In genomic region chr20:52991783-52992182, GRCh38 we compare ENCODE assay signal across 1 cellular context.
TF ChIP-seq lines count a peak whose summit lies in the region.

No MANE protein-coding gene starts in this region.

TF ChIP-seq in GM12878, 131 proteins besides CTCF, POLR2A, EP300 and RAD21:
- TF ChIP-seq SIX5 (IDR thresholded peaks at IDR 0.05; ENCODE audit: low read depth, low read length, severe bottlenecking) (no peak), IKZF2 (IDR thresholded peaks at IDR 0.05) (0 out of 4 replicates have a peak, but pooled peaks of 1 of the 2 experiments have one; percentile 36), JUNB (IDR thresholded peaks at IDR 0.05) (no peak)
- TF ChIP-seq, protein P1, sequence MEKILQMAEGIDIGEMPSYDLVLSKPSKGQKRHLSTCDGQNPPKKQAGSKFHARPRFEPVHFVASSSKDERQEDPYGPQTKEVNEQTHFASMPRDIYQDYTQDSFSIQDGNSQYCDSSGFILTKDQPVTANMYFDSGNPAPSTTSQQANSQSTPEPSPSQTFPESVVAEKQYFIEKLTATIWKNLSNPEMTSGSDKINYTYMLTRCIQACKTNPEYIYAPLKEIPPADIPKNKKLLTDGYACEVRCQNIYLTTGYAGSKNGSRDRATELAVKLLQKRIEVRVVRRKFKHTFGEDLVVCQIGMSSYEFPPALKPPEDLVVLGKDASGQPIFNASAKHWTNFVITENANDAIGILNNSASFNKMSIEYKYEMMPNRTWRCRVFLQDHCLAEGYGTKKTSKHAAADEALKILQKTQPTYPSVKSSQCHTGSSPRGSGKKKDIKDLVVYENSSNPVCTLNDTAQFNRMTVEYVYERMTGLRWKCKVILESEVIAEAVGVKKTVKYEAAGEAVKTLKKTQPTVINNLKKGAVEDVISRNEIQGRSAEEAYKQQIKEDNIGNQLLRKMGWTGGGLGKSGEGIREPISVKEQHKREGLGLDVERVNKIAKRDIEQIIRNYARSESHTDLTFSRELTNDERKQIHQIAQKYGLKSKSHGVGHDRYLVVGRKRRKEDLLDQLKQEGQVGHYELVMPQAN (conservative IDR thresholded peaks at IDR 0.05): no peak
- TF ChIP-seq, protein P2, sequence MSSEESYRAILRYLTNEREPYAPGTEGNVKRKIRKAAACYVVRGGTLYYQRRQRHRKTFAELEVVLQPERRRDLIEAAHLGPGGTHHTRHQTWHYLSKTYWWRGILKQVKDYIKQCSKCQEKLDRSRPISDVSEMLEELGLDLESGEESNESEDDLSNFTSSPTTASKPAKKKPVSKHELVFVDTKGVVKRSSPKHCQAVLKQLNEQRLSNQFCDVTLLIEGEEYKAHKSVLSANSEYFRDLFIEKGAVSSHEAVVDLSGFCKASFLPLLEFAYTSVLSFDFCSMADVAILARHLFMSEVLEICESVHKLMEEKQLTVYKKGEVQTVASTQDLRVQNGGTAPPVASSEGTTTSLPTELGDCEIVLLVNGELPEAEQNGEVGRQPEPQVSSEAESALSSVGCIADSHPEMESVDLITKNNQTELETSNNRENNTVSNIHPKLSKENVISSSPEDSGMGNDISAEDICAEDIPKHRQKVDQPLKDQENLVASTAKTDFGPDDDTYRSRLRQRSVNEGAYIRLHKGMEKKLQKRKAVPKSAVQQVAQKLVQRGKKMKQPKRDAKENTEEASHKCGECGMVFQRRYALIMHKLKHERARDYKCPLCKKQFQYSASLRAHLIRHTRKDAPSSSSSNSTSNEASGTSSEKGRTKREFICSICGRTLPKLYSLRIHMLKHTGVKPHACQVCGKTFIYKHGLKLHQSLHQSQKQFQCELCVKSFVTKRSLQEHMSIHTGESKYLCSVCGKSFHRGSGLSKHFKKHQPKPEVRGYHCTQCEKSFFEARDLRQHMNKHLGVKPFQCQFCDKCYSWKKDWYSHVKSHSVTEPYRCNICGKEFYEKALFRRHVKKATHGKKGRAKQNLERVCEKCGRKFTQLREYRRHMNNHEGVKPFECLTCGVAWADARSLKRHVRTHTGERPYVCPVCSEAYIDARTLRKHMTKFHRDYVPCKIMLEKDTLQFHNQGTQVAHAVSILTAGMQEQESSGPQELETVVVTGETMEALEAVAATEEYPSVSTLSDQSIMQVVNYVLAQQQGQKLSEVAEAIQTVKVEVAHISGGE (CRISPR knock-in tag; IDR thresholded peaks at IDR 0.05): no peak
